In the genomic region with DNA sequence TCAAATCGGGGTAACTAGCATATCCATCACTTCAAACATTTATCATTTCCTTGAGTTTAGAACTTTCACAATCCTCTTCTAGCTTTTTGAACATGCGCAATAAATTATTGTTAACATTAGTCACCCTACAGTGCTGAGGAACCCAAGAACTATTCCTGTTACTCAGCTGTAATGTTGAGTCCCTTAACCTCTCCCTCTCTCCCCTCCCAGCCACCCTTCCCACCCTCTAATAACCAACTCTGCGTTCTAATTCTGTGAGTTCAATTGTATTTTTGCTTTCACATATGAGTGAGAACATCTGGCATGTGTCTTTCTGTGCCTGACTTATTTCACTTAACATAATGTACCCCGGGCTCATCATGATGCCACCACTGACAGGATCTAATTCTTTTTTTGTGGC, we compare ENCODE assay signal across 8 cellular contexts.
DNase-seq lines count a peak whose midpoint lies in the region; TF ChIP-seq lines count a peak whose summit lies in the region.
"Had no signal": no experiment of that assay in that cellular context is flagged by ENCODE, and none has a peak within 500 bp of the region (broad histone marks: within the 10 kb centered on the region; RNA-seq: fewer than 3 reads in every experiment).

No MANE protein-coding gene starts in this region.

- TF ChIP-seq CTCF in retinal pigment epithelial cell (conservative IDR thresholded peaks at IDR 0.05; ENCODE audit: low read depth, low read length) (no peak), tibial nerve (IDR thresholded peaks at IDR 0.05) (no peak)

- H3K36me3 ChIP-seq in tibial nerve = no peaks in the 10 kb centered on the region

- peak overlapping the region; percentile 68 for H3K27ac Mint-ChIP-seq in dendritic cell treated with granulocyte-macrophage colony-stimulating factor and Interleukin-4, amounts not matched to agents 40 ng/mL and 50 ng/mL, for 4 days

- peaks cover 15% of the 10 kb centered on the region for H3K9me3 Mint-ChIP-seq in dendritic cell treated with granulocyte-macrophage colony-stimulating factor and Interleukin-4, amounts not matched to agents 40 ng/mL and 50 ng/mL, for 4 days

- TF ChIP-seq EP300 in tibial nerve (IDR thresholded peaks at IDR 0.05) = no peak

- TF ChIP-seq POLR2A in tibial nerve (IDR thresholded peaks at IDR 0.05) = no peak

- no peak overlapping the region for H3K27ac ChIP-seq in tibial nerve

- DNase-seq in EL (peak; percentile 91), NCI-H226 (peak; percentile 85), retinal pigment epithelial cell (ENCODE audit: low read depth) (peak; percentile 32), tibial nerve (ENCODE audit: low spot score in 2 of 2) (no peak), NCI-H82 (lab: John Stamatoyannopoulos, UW) (no peak), NCI-H128 (lab: John Stamatoyannopoulos, UW; ENCODE audit: unreplicated experiment) (no peak)
- DNase-seq: NCI-H2107 had no signal

- peaks cover 68% of the 10 kb centered on the region for H3K4me1 Mint-ChIP-seq in dendritic cell treated with granulocyte-macrophage colony-stimulating factor and Interleukin-4, amounts not matched to agents 40 ng/mL and 50 ng/mL, for 4 days (ENCODE audit: low read depth)

- H3K36me3 Mint-ChIP-seq in dendritic cell treated with granulocyte-macrophage colony-stimulating factor and Interleukin-4, amounts not matched to agents 40 ng/mL and 50 ng/mL, for 4 days (ENCODE audit: low read depth) = peaks cover 69% of the 10 kb centered on the region

- H3K4me1 ChIP-seq in tibial nerve = peaks cover 0 to 48% (median 19%) of the 10 kb centered on the region in 4 donors

- H3K9me3 ChIP-seq in tibial nerve = no peaks in the 10 kb centered on the region

- intact Hi-C loops in dendritic cell treated with granulocyte-macrophage colony-stimulating factor and Interleukin-4, amounts not matched to agents 40 ng/mL and 50 ng/mL, for 4 days (cut with micrococcal nuclease) = no loop called here

- H3K27me3 ChIP-seq in tibial nerve = no peaks in the 10 kb centered on the region

- no peak overlapping the region for H3K4me3 ChIP-seq in retinal pigment epithelial cell (ENCODE audit: low read length)
- no peak overlapping the region for H3K4me3 ChIP-seq in tibial nerve

- 65 to 73% methylated on average over 4 of the region's 4 CpGs for WGBS in tibial nerve, 2 donors

- no peaks in the 10 kb centered on the region for H3K27me3 Mint-ChIP-seq in dendritic cell treated with granulocyte-macrophage colony-stimulating factor and Interleukin-4, amounts not matched to agents 40 ng/mL and 50 ng/mL, for 4 days

- no peak overlapping the region for H3K4me3 Mint-ChIP-seq in dendritic cell treated with granulocyte-macrophage colony-stimulating factor and Interleukin-4, amounts not matched to agents 40 ng/mL and 50 ng/mL, for 4 days

Comparison
In these comparisons a context has a peak if more than half of its experiments do, and no peak if none do; other contexts are left out.
1. DNase-seq: peak in EL (single experiment), NCI-H226 (single experiment) and retinal pigment epithelial cell (single experiment); none in tibial nerve (0 of 2), NCI-H82 (single experiment) and NCI-H128 (single experiment).